Comparison of ENCODE assay signal across 8 cellular contexts in genomic region chr22:37607912-37608476, GRCh38. TPM values are rescaled to one million over a fixed set of nuclear protein-coding genes. Genes with fewer than 3 reads are reported as not detected.
DNase-seq lines count a peak whose midpoint lies in the region; ATAC-seq and TF ChIP-seq lines count a peak whose summit lies in the region.

No MANE protein-coding gene starts in this region.

- WGBS in adipose tissue, 3 donors: 0 to 3% (median 2%) methylated on average over 19 of the region's 19 CpGs
- WGBS in thymus: 6% methylated on average over 19 of the region's 19 CpGs

- ATAC-seq in HG02981 (IDR thresholded peaks at IDR 0.05; ENCODE audit: unreplicated experiment): peak; percentile 2
- ATAC-seq in left lobe of liver: peak; percentile 3
- no peak for ATAC-seq in GM18498 (IDR thresholded peaks at IDR 0.05; ENCODE audit: unreplicated experiment)

- H3K36me3 Mint-ChIP-seq in Caco-2 (ENCODE audit: insufficient read depth, unreplicated experiment): peaks cover 17% of the 10 kb centered on the region

- peak overlapping the region; percentile 95 for H3K27ac Mint-ChIP-seq in Caco-2 (ENCODE audit: unreplicated experiment)

- H3K27me3 Mint-ChIP-seq in Caco-2 (ENCODE audit: insufficient read depth, unreplicated experiment): no peaks in the 10 kb centered on the region

- intact Hi-C loops in Caco-2 (cut with micrococcal nuclease; ENCODE audit: unreplicated experiment): loop anchor here (1.0 to 10.0 kb wide), 5 partner anchors 16 to 77 kb away; partner anchors contain the start of gene NOL12

- H3K4me3 ChIP-seq in Caco-2 (ENCODE audit: low read depth, low read length) (peak overlapping the region; percentile 75), thymus (ENCODE audit: low read length) (peak overlapping the region; percentile 95)

- H3K36me3 ChIP-seq in Caco-2 (ENCODE audit: control insufficient read depth, insufficient read depth, low read length) (no peaks in the 10 kb centered on the region; the same call in 1 of the 2 replicates), thymus (ENCODE audit: control insufficient read depth, insufficient read depth) (no peaks in the 10 kb centered on the region)

- H3K27ac ChIP-seq in adipose tissue (ENCODE audit: low read depth, low read length): peak overlapping the region; percentile 30
- peak overlapping the region; percentile 88 for H3K27ac ChIP-seq in thymus (ENCODE audit: low read depth)

- H3K9me3 Mint-ChIP-seq in Caco-2 (ENCODE audit: unreplicated experiment): no peaks in the 10 kb centered on the region

- CTCF ChIA-PET in Caco-2 (lab: Charles Lee): interaction anchor here (0.7 to 2.8 kb wide), 17 partner anchors 9 to 178 kb away, joined by 4 to 31 read pairs (median 8); partner anchors contain the start of genes NOL12 and PDXP

- H3K9me3 ChIP-seq in Caco-2 (no peaks in the 10 kb centered on the region), thymus (ENCODE audit: control insufficient read depth) (no peaks in the 10 kb centered on the region)

- no peak for DNase-seq in Caco-2
- DNase-seq in left lobe of liver (ENCODE audit: low spot score): no peak
- DNase-seq in KBM-7: no peak
- DNase-seq in kidney glomerular epithelial cell (lab: John Stamatoyannopoulos, UW): no peak

- POLR2A ChIA-PET in Caco-2 (lab: Charles Lee): interaction anchor here (0.5 to 2.1 kb wide), 12 partner anchors 10 to 556 kb away, joined by 3 to 22 read pairs (median 4); partner anchors contain the start of genes ANKRD54, CDC42EP1, LGALS2 and NOL12

- H3K4me1 ChIP-seq in Caco-2 (peaks cover 12% of the 10 kb centered on the region), thymus (ENCODE audit: control insufficient read depth, insufficient read depth, low read length) (peaks cover 19% of the 10 kb centered on the region)

- H3K4me3 Mint-ChIP-seq in Caco-2 (ENCODE audit: unreplicated experiment): peak overlapping the region; percentile 87

- in situ Hi-C loops in KBM-7 (cut with MboI; ENCODE audit: low pct_unique_long_range_greater_than_20kb, low sequenced_read_pairs): no loop called here

- H3K27me3 ChIP-seq in Caco-2 (replicated peaks; ENCODE audit: control insufficient read depth, insufficient read depth, low read length) (no peaks in the 10 kb centered on the region), thymus (ENCODE audit: control insufficient read depth, insufficient read depth) (no peaks in the 10 kb centered on the region)

- TF ChIP-seq CTCF in Caco-2 (IDR thresholded peaks at IDR 0.05; ENCODE audit: insufficient read depth in 1 of 2, low read depth in 1 of 2, low read length in 1 of 2, severe bottlenecking in 1 of 2, unreplicated experiment in 1 of 2): no peak

- peaks cover 6% of the 10 kb centered on the region for H3K4me1 Mint-ChIP-seq in Caco-2 (ENCODE audit: low read depth, unreplicated experiment)

- BruUV-seq in Caco-2 (replicated peaks; lab: Mats Ljungman, UMichigan): no TSS peak

RNA-seq across cellular contexts. Expression of gene GGA1, which starts 0.6 kb away (rescaled TPM):
- 65.7 and 72.8 TPM in 2 replicates for total RNA-seq in Caco-2 (2022)
- 10 to 100 TPM; 24.2 to 33.1 (median 29.8) TPM for polyA plus RNA-seq in adipose tissue
- total RNA-seq in left lobe of liver: 27.3 TPM
- polyA plus RNA-seq in thymus: 99.5 TPM

RNA-seq across cellular contexts. Expression of gene LGALS2, which starts 28.1 kb away (rescaled TPM):
- total RNA-seq in Caco-2 (2022) (33.2 and 35.2 TPM in 2 replicates), left lobe of liver (0.65 TPM)
- polyA plus RNA-seq in adipose tissue (10 to 100 TPM in 1 of 3 donors, 1 to 10 TPM in 2; 2.1 to 13.9 (median 4.4) TPM), thymus (42.3 TPM)

RNA-seq across cellular contexts. Expression of gene SH3BP1, which starts 31.5 kb away (rescaled TPM):
- total RNA-seq in Caco-2 (2022) (19.8 and 20.7 TPM in 2 replicates), left lobe of liver (3.0 TPM)
- polyA plus RNA-seq in adipose tissue (1 to 10 TPM; 2.3 to 8.2 (median 6.6) TPM), thymus (23.0 TPM)

RNA-seq across cellular contexts. Expression of gene CDC42EP1, which starts 47.7 kb away (rescaled TPM):
- 75.0 and 76.1 TPM in 2 replicates for total RNA-seq in Caco-2 (2022)
- polyA plus RNA-seq in adipose tissue: 10 to 100 TPM; 52.7 to 66.6 (median 63.3) TPM
- total RNA-seq in left lobe of liver: 38.9 TPM
- 5.8 TPM for polyA plus RNA-seq in thymus

RNA-seq across cellular contexts. Expression of gene PDXP, which starts 50.5 kb away (rescaled TPM):
- total RNA-seq in Caco-2 (2022) (24.1 and 24.5 TPM in 2 replicates), left lobe of liver (40.9 TPM)
- polyA plus RNA-seq in adipose tissue (1 to 10 TPM; 4.7 to 5.7 (median 4.9) TPM), thymus (8.9 TPM)

Comparison
In these comparisons a context has a peak if more than half of its experiments do, and no peak if none do; other contexts are left out.
1. RNA of gene LGALS2, which starts 28.1 kb away (total RNA-seq): 33.2 to 35.2 TPM in Caco-2; 0.65 TPM in left lobe of liver (single experiment); every median in the first group is over 10 times any median in the second.